Comparison of ENCODE assay signal across 14 cellular contexts in the genomic region with DNA sequence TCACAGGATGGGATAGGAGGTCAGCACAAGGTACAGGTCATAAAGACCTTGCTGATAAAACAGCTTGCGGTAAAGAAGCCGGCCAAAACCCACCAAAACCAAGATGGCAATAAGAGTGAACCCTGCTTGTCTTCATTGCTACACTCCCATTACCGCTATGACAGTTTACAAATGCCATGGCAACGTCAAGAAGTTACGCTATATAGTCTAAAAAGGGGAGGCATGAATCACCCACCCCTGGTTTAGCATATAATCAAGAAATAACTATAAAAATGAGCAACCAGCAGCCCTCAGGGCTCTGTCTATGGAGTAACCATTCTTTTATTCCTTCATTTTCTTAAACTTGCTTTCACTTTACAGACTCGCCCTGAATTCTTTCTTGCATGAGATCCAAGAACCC. TPM values are rescaled to one million over a fixed set of nuclear protein-coding genes. Genes with fewer than 3 reads are reported as not detected.
DNase-seq lines count a peak whose midpoint lies in the region; ATAC-seq and TF ChIP-seq lines count a peak whose summit lies in the region.
"Had no signal": no experiment of that assay in that cellular context is flagged by ENCODE, and none has a peak within 500 bp of the region (broad histone marks: within the 10 kb centered on the region; RNA-seq: fewer than 3 reads in every experiment).

No MANE protein-coding gene starts in this region.

- no peak for TF ChIP-seq CTCF in HL-60 (IDR thresholded peaks at IDR 0.05; ENCODE audit: insufficient read depth, low read length)
- no peak for TF ChIP-seq CTCF in BE2C (IDR thresholded peaks at IDR 0.05; ENCODE audit: low read depth, low read length)

- H3K36me3 ChIP-seq in CD4-positive, alpha-beta memory T cell (ENCODE audit: insufficient read depth, low read length) = peaks cover 9% of the 10 kb centered on the region
- H3K36me3 ChIP-seq in BE2C = peaks cover 11% of the 10 kb centered on the region

- peak overlapping the region in 5 of 8 donors; percentile 21 to 99 (median 96) for H3K4me3 Mint-ChIP-seq in CD4-positive, alpha-beta memory T cell
- H3K4me3 Mint-ChIP-seq in activated naive CD8-positive, alpha-beta T cell = peak overlapping the region; percentile 57
- no peak overlapping the region for H3K4me3 Mint-ChIP-seq in natural killer cell treated with Interleukin-12 subunit alpha and Interleukin-12 subunit beta and Interleukin-15 and Interleukin-18, amount 100 ng/mL, for 72 hours

- no peak for ATAC-seq in natural killer cell treated with Interleukin-12 subunit alpha and Interleukin-12 subunit beta and Interleukin-15 and Interleukin-18, amount 100 ng/mL, for 72 hours
- no peak for ATAC-seq in GM21447 (IDR thresholded peaks at IDR 0.05; ENCODE audit: unreplicated experiment)

- CTCF ChIA-PET in CD4-positive, alpha-beta memory T cell (lab: Charles Lee; ENCODE audit: partially characterized antibody) = interaction anchor here (0.6 kb wide), 1 partner anchor 18 kb away, joined by 3 read pairs; no protein-coding TSS in a partner anchor

- H3K9me3 Mint-ChIP-seq in CD4-positive, alpha-beta memory T cell = no peaks in the 10 kb centered on the region
- H3K9me3 Mint-ChIP-seq in activated naive CD8-positive, alpha-beta T cell (ENCODE audit: low read depth) = no peaks in the 10 kb centered on the region
- peaks cover 3% of the 10 kb centered on the region for H3K9me3 Mint-ChIP-seq in natural killer cell treated with Interleukin-12 subunit alpha and Interleukin-12 subunit beta and Interleukin-15 and Interleukin-18, amount 100 ng/mL, for 72 hours

- H3K27ac Mint-ChIP-seq in CD4-positive, alpha-beta memory T cell = peak overlapping the region in 5 of 7 donors; percentile 9 to 86 (median 42)
- no peak overlapping the region for H3K27ac Mint-ChIP-seq in activated naive CD8-positive, alpha-beta T cell
- peak overlapping the region; percentile 37 to 93 for H3K27ac Mint-ChIP-seq in natural killer cell treated with Interleukin-12 subunit alpha and Interleukin-12 subunit beta and Interleukin-15 and Interleukin-18, amount 100 ng/mL, for 72 hours

- no peaks in the 10 kb centered on the region for H3K27me3 ChIP-seq in CD4-positive, alpha-beta memory T cell (ENCODE audit: insufficient read depth, low read length)
- H3K27me3 ChIP-seq in HL-60 (ENCODE audit: insufficient read depth, poor library complexity, severe bottlenecking) = no peaks in the 10 kb centered on the region
- H3K27me3 ChIP-seq in BE2C = peaks cover 5% of the 10 kb centered on the region; the same call in 1 of the 2 replicates
- H3K27me3 ChIP-seq: right atrium auricular region had no signal

- H3K4me3 ChIP-seq in CD4-positive, alpha-beta memory T cell (ENCODE audit: low read length in 2 of 2) = no peak overlapping the region
- H3K4me3 ChIP-seq in HL-60 (replicated peaks; ENCODE audit: insufficient read depth, low read length) (no peak overlapping the region), BE2C (ENCODE audit: low read depth, low read length) (no peak overlapping the region)

- POLR2A ChIA-PET in CD4-positive, alpha-beta memory T cell (lab: Charles Lee; ENCODE audit: partially characterized antibody) = interaction anchor here (2.6 kb wide), 1 partner anchor 93 kb away, joined by 17 read pairs; a partner anchor contains a TSS

- H3K27ac ChIP-seq in CD4-positive, alpha-beta memory T cell (ENCODE audit: low read depth, low read length) = no peak overlapping the region
- peak overlapping the region; percentile 76 for H3K27ac ChIP-seq in HL-60 (replicated peaks)

- intact Hi-C loops in CD4-positive, alpha-beta memory T cell (cut with micrococcal nuclease) = loop anchor here (1.0 to 5.0 kb wide), 3 partner anchors 93 to 1154 kb away; a partner anchor contains a TSS

- H3K27me3 Mint-ChIP-seq in CD4-positive, alpha-beta memory T cell = no peaks in the 10 kb centered on the region
- no peaks in the 10 kb centered on the region for H3K27me3 Mint-ChIP-seq in activated naive CD8-positive, alpha-beta T cell
- peaks cover 8% of the 10 kb centered on the region in 2 donors for H3K27me3 Mint-ChIP-seq in natural killer cell treated with Interleukin-12 subunit alpha and Interleukin-12 subunit beta and Interleukin-15 and Interleukin-18, amount 100 ng/mL, for 72 hours

- H3K9me3 ChIP-seq in CD4-positive, alpha-beta memory T cell (ENCODE audit: control insufficient read depth in 1 of 2, low read length in 2 of 2) = no peaks in the 10 kb centered on the region
- no peaks in the 10 kb centered on the region for H3K9me3 ChIP-seq in BE2C
- H3K9me3 ChIP-seq: right atrium auricular region had no signal

- peaks cover 17 to 24% of the 10 kb centered on the region in 2 donors for H3K36me3 Mint-ChIP-seq in CD4-positive, alpha-beta memory T cell
- peaks cover 6% of the 10 kb centered on the region for H3K36me3 Mint-ChIP-seq in activated naive CD8-positive, alpha-beta T cell
- H3K36me3 Mint-ChIP-seq in natural killer cell treated with Interleukin-12 subunit alpha and Interleukin-12 subunit beta and Interleukin-15 and Interleukin-18, amount 100 ng/mL, for 72 hours = peaks cover 7% of the 10 kb centered on the region

- peaks cover 39% of the 10 kb centered on the region for H3K4me1 ChIP-seq in CD4-positive, alpha-beta memory T cell (ENCODE audit: insufficient read depth, low read length)
- no peaks in the 10 kb centered on the region for H3K4me1 ChIP-seq in BE2C

- DNase-seq in CD4-positive, alpha-beta memory T cell = no peak
- DNase-seq in HL-60 (ENCODE audit: low read depth in 1 of 2, low spot score in 1 of 2) (no peak), GM19238 (ENCODE audit: insufficient read length, low spot score) (no peak), EL (no peak), BE2C (no peak)
- no peak for DNase-seq in natural killer cell treated with Interleukin-12 subunit alpha and Interleukin-12 subunit beta and Interleukin-15 and Interleukin-18, amount 100 ng/mL, for 72 hours (ENCODE audit: low spot score)
- DNase-seq: activated CD4-positive, alpha-beta T cell treated with anti-CD3 and anti-CD28 coated beads, Interleukin-2, amount 10 ng/mL, durations not matched to agents 24 days and 14 days; activated gamma-delta T cell; NCI-H2081; NCI-H526 treated with DMSO at 0.1 percent for 48 hours; stimulated activated naive CD4-positive, alpha-beta T cell had no signal

- H3K4me1 Mint-ChIP-seq in CD4-positive, alpha-beta memory T cell = peaks cover 20 to 55% (median 33%) of the 10 kb centered on the region in 4 donors
- H3K4me1 Mint-ChIP-seq in activated naive CD8-positive, alpha-beta T cell (ENCODE audit: low read depth) = peaks cover 35% of the 10 kb centered on the region
- peaks cover 12 to 19% of the 10 kb centered on the region in 2 donors for H3K4me1 Mint-ChIP-seq in natural killer cell treated with Interleukin-12 subunit alpha and Interleukin-12 subunit beta and Interleukin-15 and Interleukin-18, amount 100 ng/mL, for 72 hours (ENCODE audit: low read depth in 2 of 2)

RNA-seq across cellular contexts. Expression of a gene that starts 1.1 kb away (rescaled TPM):
- 10 to 100 TPM; 30.7 to 34.3 TPM for total RNA-seq in CD4-positive, alpha-beta memory T cell
- 10 to 100 TPM; 27.3 to 35.2 TPM for polyA plus RNA-seq in CD4-positive, alpha-beta memory T cell
- 10 to 100 TPM; 30.5 to 64.5 TPM for total RNA-seq in natural killer cell treated with Interleukin-12 subunit alpha and Interleukin-12 subunit beta and Interleukin-15 and Interleukin-18, amount 100 ng/mL, for 72 hours
- polyA plus RNA-seq in BE2C (2012; ENCODE audit: insufficient read depth, insufficient read length, low read depth) = 313 TPM
